Comparison of ENCODE assay signal across 8 cellular contexts in genomic region chr15:40937762-40938529, GRCh38. TPM values are rescaled to one million over a fixed set of nuclear protein-coding genes. Genes with fewer than 3 reads are reported as not detected.
DNase-seq lines count a peak whose midpoint lies in the region; ATAC-seq, FAIRE-seq and TF ChIP-seq lines count a peak whose summit lies in the region.

No MANE protein-coding gene starts in this region.

- H3K4me3 ChIP-seq in BE2C (ENCODE audit: low read depth, low read length) (no peak overlapping the region), HCT116 (replicated peaks in 1 of 2; ENCODE audit: low read depth in 1 of 2, low read length in 2 of 2) (no peak overlapping the region), HepG2 (replicated peaks in 1 of 3; ENCODE audit: insufficient read depth in 1 of 3, low read depth in 2 of 3, low read length in 3 of 3) (no peak overlapping the region), ovary (no peak overlapping the region)

- H3K9me3 Mint-ChIP-seq in activated CD4-positive, alpha-beta memory T cell treated with anti-CD3 and anti-CD28 coated beads for 36 hours, result no peaks in the 10 kb centered on the region

- no peaks in the 10 kb centered on the region for H3K36me3 Mint-ChIP-seq in activated CD4-positive, alpha-beta memory T cell treated with anti-CD3 and anti-CD28 coated beads for 36 hours

- no peak overlapping the region for H3K4me2 ChIP-seq in HCT116 (ENCODE audit: low read length)
- H3K4me2 ChIP-seq in HepG2 (ENCODE audit: low read depth, low read length), result no peak overlapping the region

- FAIRE-seq in HepG2 (lab: Jason Lieb, UNC), result no peak

- H3K4me1 ChIP-seq in BE2C (peaks cover 7% of the 10 kb centered on the region), HCT116 (ENCODE audit: control insufficient read depth in 1 of 2, insufficient read depth in 2 of 2, low read length in 2 of 2) (peaks cover 17 to 18% of the 10 kb centered on the region in 2 experiments; a peak in 3 of 4 replicates), HepG2 (ENCODE audit: insufficient read depth, low read length) (peaks cover 79% of the 10 kb centered on the region), ovary (ENCODE audit: insufficient read depth) (peaks cover 6% of the 10 kb centered on the region)

- in situ Hi-C loops in HepG2 (cut with HindIII; ENCODE audit: extremely low pct_ligation_motif_present, low pct_unique_long_range_greater_than_20kb), result no loop called here

- 59% methylated on average over 9 of the region's 19 CpGs for WGBS in HepG2 (ENCODE audit: low lambda C conversion rate)
- WGBS in ovary, 3 donors, result 71 to 74% (median 73%) methylated on average over 19 of the region's 19 CpGs

- POLR2A ChIA-PET in HCT116 (lab: Charles Lee), result interaction anchor here (1.8 to 5.7 kb wide), 2 partner anchors 8 to 15 kb away, joined by 8 to 39 read pairs; partner anchors contain the start of genes CHAC1 and DLL4
- POLR2A ChIA-PET in activated CD4-positive, alpha-beta memory T cell treated with anti-CD3 and anti-CD28 coated beads for 36 hours (lab: Charles Lee), result no interaction called here
- POLR2A ChIA-PET in HepG2 (lab: Yijun Ruan, JAX), result no interaction called here

- no peaks in the 10 kb centered on the region for H3K27me3 ChIP-seq in BE2C
- no peaks in the 10 kb centered on the region for H3K27me3 ChIP-seq in HCT116 (ENCODE audit: insufficient read depth, low read length)
- H3K27me3 ChIP-seq in HepG2 (ENCODE audit: control insufficient read depth in 1 of 2, insufficient read depth in 2 of 2, low read length in 2 of 2), result peaks cover 0 to 14% of the 10 kb centered on the region in 2 experiments; a peak in 3 of 5 replicates
- no peaks in the 10 kb centered on the region for H3K27me3 ChIP-seq in ovary

- H2AFZ ChIP-seq in HCT116 (ENCODE audit: low read depth, low read length, poor library complexity, severe bottlenecking) (no peak overlapping the region), HepG2 (ENCODE audit: low read length) (no peak overlapping the region)

- no peak overlapping the region for H3K4me3 Mint-ChIP-seq in activated CD4-positive, alpha-beta memory T cell treated with anti-CD3 and anti-CD28 coated beads for 36 hours

- no peaks in the 10 kb centered on the region for H3K9me3 ChIP-seq in BE2C
- H3K9me3 ChIP-seq in HCT116 (ENCODE audit: control insufficient read depth in 1 of 2, insufficient read depth in 1 of 2, low read depth in 1 of 2, low read length in 2 of 2), result no peaks in the 10 kb centered on the region
- H3K9me3 ChIP-seq in HepG2 (ENCODE audit: low read length), result no peaks in the 10 kb centered on the region
- H3K9me3 ChIP-seq in ovary, result no peaks in the 10 kb centered on the region

- ATAC-seq in HCT116, result peak; percentile 67
- no peak for ATAC-seq in HepG2
- ATAC-seq in GM18868 (IDR thresholded peaks at IDR 0.05; ENCODE audit: unreplicated experiment), result no peak
- ATAC-seq in GM21367 (IDR thresholded peaks at IDR 0.05; ENCODE audit: unreplicated experiment), result no peak

- DNase-seq in BE2C (no peak), HCT116 (ENCODE audit: low read depth, low spot score) (peak; percentile 64), HepG2 (ENCODE audit: low spot score) (no peak), ovary (no peak), AG20443 (ENCODE audit: low spot score) (no peak)
- DNase-seq in activated CD4-positive, alpha-beta memory T cell treated with anti-CD3 and anti-CD28 coated beads for 36 hours, result peak; percentile 26

- intact Hi-C loops in HCT116 (cut with micrococcal nuclease) (loop anchor here (10.0 kb wide), 1 partner anchor 247 kb away; no protein-coding TSS in a partner anchor), HepG2 (cut with micrococcal nuclease; ENCODE audit: unreplicated experiment) (no loop called here), ovary (cut with DNase I) (no loop called here)
- intact Hi-C loops in activated CD4-positive, alpha-beta memory T cell treated with anti-CD3 and anti-CD28 coated beads for 36 hours (cut with micrococcal nuclease), result no loop called here

- H4K20me1 ChIP-seq in HCT116 (ENCODE audit: insufficient read depth) (no peaks in the 10 kb centered on the region), HepG2 (ENCODE audit: insufficient read depth, low read length) (no peaks in the 10 kb centered on the region)

- BruUV-seq in HCT116 (replicated peaks; lab: Mats Ljungman, UMichigan), result no TSS peak
- no TSS peak for BruUV-seq in HepG2 (replicated peaks; lab: Mats Ljungman, UMichigan)

- no peaks in the 10 kb centered on the region for H3K9me2 ChIP-seq in HCT116 (ENCODE audit: insufficient read depth)

- no peaks in the 10 kb centered on the region for H3K36me3 ChIP-seq in BE2C
- no peaks in the 10 kb centered on the region for H3K36me3 ChIP-seq in HCT116 (ENCODE audit: control insufficient read depth in 1 of 2, insufficient read depth in 2 of 2, low read length in 2 of 2)
- no peaks in the 10 kb centered on the region for H3K36me3 ChIP-seq in HepG2 (replicated peaks in 1 of 2; ENCODE audit: control insufficient read depth in 1 of 2, insufficient read depth in 2 of 2, low read length in 2 of 2)
- no peaks in the 10 kb centered on the region for H3K36me3 ChIP-seq in ovary

- RAD21 ChIA-PET in HCT116 (lab: Charles Lee; ENCODE audit: low non-redundant PET in 1 of 2, low total read pairs in 2 of 2, uncharacterized antibody in 2 of 2, unreplicated experiment in 2 of 2), result no interaction called here

- H3K79me2 ChIP-seq in HCT116 (ENCODE audit: insufficient read depth, low read length) (no peaks in the 10 kb centered on the region), HepG2 (ENCODE audit: insufficient read depth, low read length) (no peaks in the 10 kb centered on the region)

- CTCF ChIA-PET in HCT116 (lab: Charles Lee) (interaction anchor here (0.6 to 2.3 kb wide), 4 partner anchors 7 to 391 kb away, joined by 3 to 16 read pairs (median 6); partner anchors contain the start of gene CHAC1), HepG2 (lab: Yijun Ruan, JAX; ENCODE audit: low intra/inter-chr PET ratio, low total read pairs) (no interaction called here)
- CTCF ChIA-PET in activated CD4-positive, alpha-beta memory T cell treated with anti-CD3 and anti-CD28 coated beads for 36 hours (lab: Charles Lee), result interaction anchor here (1.0 kb wide), 1 partner anchor 83 kb away, joined by 3 read pairs; no protein-coding TSS in a partner anchor

- H3K27ac ChIP-seq in HCT116 (ENCODE audit: low read depth, low read length) (peak overlapping the region; percentile 23; the same call in 1 of the 2 replicates), HepG2 (ENCODE audit: extremely low read length, insufficient read depth, low read length) (no peak overlapping the region), ovary (no peak overlapping the region)

- no peak for TF ChIP-seq EP300 in HepG2 (IDR thresholded peaks at IDR 0.05; ENCODE audit: low read depth in 2 of 2, low read length in 2 of 2)
- no peak for TF ChIP-seq EP300 in HepG2 (CRISPR knock-in tag; IDR thresholded peaks at IDR 0.05; ENCODE audit: borderline replicate concordance)
- TF ChIP-seq EP300 in ovary (IDR thresholded peaks at IDR 0.05), result no peak

- TF ChIP-seq RAD21 in HCT116 (IDR thresholded peaks at IDR 0.05; ENCODE audit: low read depth) (peak; percentile 81), HepG2 (CRISPR knock-in tag; IDR thresholded peaks at IDR 0.05) (no peak)

- H3K4me1 Mint-ChIP-seq in activated CD4-positive, alpha-beta memory T cell treated with anti-CD3 and anti-CD28 coated beads for 36 hours (ENCODE audit: low read depth), result peaks cover 17% of the 10 kb centered on the region

- H3K27ac Mint-ChIP-seq in activated CD4-positive, alpha-beta memory T cell treated with anti-CD3 and anti-CD28 coated beads for 36 hours, result no peak overlapping the region

- TF ChIP-seq CTCF in BE2C (IDR thresholded peaks at IDR 0.05; ENCODE audit: low read depth, low read length) (peak; percentile 42), HCT116 (IDR thresholded peaks at IDR 0.05 in 2 of 3, conservative IDR thresholded peaks at IDR 0.05 in 1 of 3; ENCODE audit: borderline replicate concordance in 1 of 3, insufficient read depth in 1 of 3, low read depth in 2 of 3, low read length in 2 of 3) (peak; percentile 66 to 94 (median 69)), HepG2 (CRISPR knock-in tag; IDR thresholded peaks at IDR 0.05) (no peak), ovary (IDR thresholded peaks at IDR 0.05) (no peak)

- TF ChIP-seq POLR2A in HCT116 (IDR thresholded peaks at IDR 0.05; ENCODE audit: borderline replicate concordance, extremely low read depth, insufficient read depth, insufficient read length) (no peak), HepG2 (IDR thresholded peaks at IDR 0.05; ENCODE audit: insufficient read depth in 1 of 2, low read depth in 2 of 2, low read length in 2 of 2) (no peak), ovary (IDR thresholded peaks at IDR 0.05) (no peak)

- H3K9ac ChIP-seq in HCT116 (ENCODE audit: low read length), result no peak overlapping the region
- H3K9ac ChIP-seq in HepG2 (ENCODE audit: insufficient read depth, low read depth, low read length), result no peak overlapping the region

- H3K27me3 Mint-ChIP-seq in activated CD4-positive, alpha-beta memory T cell treated with anti-CD3 and anti-CD28 coated beads for 36 hours, result peaks cover 4% of the 10 kb centered on the region

RNA-seq across cellular contexts. Expression of gene DLL4, which starts 8.8 kb away (rescaled TPM):
- polyA plus RNA-seq in BE2C (2012; ENCODE audit: insufficient read depth, insufficient read length, low read depth), result 0.25 TPM
- total RNA-seq in HCT116 (2021; ENCODE audit: unreplicated experiment) (1.5 TPM), HepG2 (2016; rRNA removed; fragmentation: Illumina TruSeq; extraction: Trizol) (0.13 and 0.20 TPM in 2 replicates), ovary (10 to 100 TPM in 1 of 7 donors, 1 to 10 TPM in 6; 2.6 to 10.7 (median 7.9) TPM)
- 1.0 and 1.2 TPM in 2 replicates for polyA plus RNA-seq in HCT116 (2012)
- total RNA-seq in activated CD4-positive, alpha-beta memory T cell treated with anti-CD3 and anti-CD28 coated beads for 36 hours, result not detected
- total RNA-seq in HepG2 (2016; cell fraction: cytosol; rRNA removed; fragmentation: Illumina TruSeq; extraction: Trizol; ENCODE audit: low read depth), result 0.09 and 0.10 TPM in 2 replicates
- total RNA-seq in HepG2 (2016; cell fraction: insoluble cytoplasmic fraction; rRNA removed; fragmentation: Illumina TruSeq; extraction: Trizol), result 0.07 and 0.19 TPM in 2 replicates
- total RNA-seq in HepG2 (2016; cell fraction: membrane; rRNA removed; fragmentation: Illumina TruSeq; extraction: Trizol), result 0.03 and 0.15 TPM in 2 replicates
- total RNA-seq in HepG2 (2016; cell fraction: nucleus; rRNA removed; fragmentation: Illumina TruSeq; extraction: Trizol), result 0.19 TPM in 1 of 2 replicates, not detected in the other
- polyA plus RNA-seq in HepG2 (2011; rRNA removed) (0.25 and 0.27 TPM in 2 replicates), ovary (10 to 100 TPM in 1 of 2 donors, 1 to 10 TPM in 1; 4.1 to 15.7 TPM)
- polyA plus RNA-seq in HepG2 (2011; cell fraction: cytosol; rRNA removed), result 0.13 and 0.24 TPM in 2 replicates
- polyA plus RNA-seq in HepG2 (2011; cell fraction: nucleus; rRNA removed), result 0.50 and 0.61 TPM in 2 replicates
- polyA plus RNA-seq in HepG2 (2012), result 0.13 and 0.43 TPM in 2 replicates
- polyA plus RNA-seq in HepG2 (2016; cell fraction: cytosol; fragmentation: Illumina TruSeq; extraction: Trizol; ENCODE audit: low read depth), result 0.07 TPM in 1 of 2 replicates, not detected in the other
- polyA plus RNA-seq in HepG2 (2016; cell fraction: insoluble cytoplasmic fraction; fragmentation: Illumina TruSeq; extraction: Trizol; ENCODE audit: low read depth), result 0.13 and 0.19 TPM in 2 replicates
- polyA plus RNA-seq in HepG2 (2016; cell fraction: membrane; fragmentation: Illumina TruSeq; extraction: Trizol; ENCODE audit: low read depth), result 0.06 and 0.08 TPM in 2 replicates
- 0.34 and 0.39 TPM in 2 replicates for polyA plus RNA-seq in HepG2 (2016; cell fraction: nucleus; fragmentation: Illumina TruSeq; extraction: Trizol; ENCODE audit: insufficient read depth, low read depth)
- polyA minus RNA-seq in HepG2 (2011; rRNA and poly(A)+ RNA removed; ENCODE audit: low replicate concordance), result 0.98 and 7.6 TPM in 2 replicates
- polyA minus RNA-seq in HepG2 (2011; cell fraction: cytosol; rRNA and poly(A)+ RNA removed), result 0.35 and 0.59 TPM in 2 replicates
- polyA minus RNA-seq in HepG2 (2011; cell fraction: nucleus; rRNA and poly(A)+ RNA removed), result 0.12 and 0.26 TPM in 2 replicates

RNA-seq across cellular contexts. Expression of gene CHAC1, which starts 15.3 kb away (rescaled TPM):
- polyA plus RNA-seq in BE2C (2012; ENCODE audit: insufficient read depth, insufficient read length, low read depth), result 96.0 TPM
- total RNA-seq in HCT116 (2021; ENCODE audit: unreplicated experiment) (58.9 TPM), HepG2 (2016; rRNA removed; fragmentation: Illumina TruSeq; extraction: Trizol) (not detected in 2 replicates), ovary (100 to 1,000 TPM in 1 of 7 donors, 10 to 100 TPM in 2, 1 to 10 TPM in 2, under 1 TPM in 2; 0.50 to 146 (median 2.6) TPM)
- 70.2 and 93.5 TPM in 2 replicates for polyA plus RNA-seq in HCT116 (2012)
- 10 to 100 TPM; 21.6 to 22.3 TPM for total RNA-seq in activated CD4-positive, alpha-beta memory T cell treated with anti-CD3 and anti-CD28 coated beads for 36 hours
- total RNA-seq in HepG2 (2016; cell fraction: cytosol; rRNA removed; fragmentation: Illumina TruSeq; extraction: Trizol; ENCODE audit: low read depth), result not detected in 2 replicates
- total RNA-seq in HepG2 (2016; cell fraction: insoluble cytoplasmic fraction; rRNA removed; fragmentation: Illumina TruSeq; extraction: Trizol), result not detected in 2 replicates
- 0.15 TPM in 1 of 2 replicates, not detected in the other for total RNA-seq in HepG2 (2016; cell fraction: membrane; rRNA removed; fragmentation: Illumina TruSeq; extraction: Trizol)
- not detected in 2 replicates for total RNA-seq in HepG2 (2016; cell fraction: nucleus; rRNA removed; fragmentation: Illumina TruSeq; extraction: Trizol)
- polyA plus RNA-seq in HepG2 (2011; rRNA removed) (0.44 and 0.46 TPM in 2 replicates), ovary (1 to 10 TPM in 1 of 2 donors, under 1 TPM in 1; 0.18 to 1.0 TPM)
- polyA plus RNA-seq in HepG2 (2011; cell fraction: cytosol; rRNA removed), result 0.41 and 0.63 TPM in 2 replicates
- polyA plus RNA-seq in HepG2 (2011; cell fraction: nucleus; rRNA removed), result 0.21 and 0.48 TPM in 2 replicates
- polyA plus RNA-seq in HepG2 (2012), result 0.39 TPM in 1 of 2 replicates, not detected in the other
- polyA plus RNA-seq in HepG2 (2016; cell fraction: cytosol; fragmentation: Illumina TruSeq; extraction: Trizol; ENCODE audit: low read depth), result not detected in 2 replicates
- not detected in 2 replicates for polyA plus RNA-seq in HepG2 (2016; cell fraction: insoluble cytoplasmic fraction; fragmentation: Illumina TruSeq; extraction: Trizol; ENCODE audit: low read depth)
- not detected in 2 replicates for polyA plus RNA-seq in HepG2 (2016; cell fraction: membrane; fragmentation: Illumina TruSeq; extraction: Trizol; ENCODE audit: low read depth)
- not detected in 2 replicates for polyA plus RNA-seq in HepG2 (2016; cell fraction: nucleus; fragmentation: Illumina TruSeq; extraction: Trizol; ENCODE audit: insufficient read depth, low read depth)
- polyA minus RNA-seq in HepG2 (2011; rRNA and poly(A)+ RNA removed; ENCODE audit: low replicate concordance), result 0.58 and 21.7 TPM in 2 replicates
- polyA minus RNA-seq in HepG2 (2011; cell fraction: cytosol; rRNA and poly(A)+ RNA removed), result 1.1 and 2.0 TPM in 2 replicates
- polyA minus RNA-seq in HepG2 (2011; cell fraction: nucleus; rRNA and poly(A)+ RNA removed), result 0.39 and 0.62 TPM in 2 replicates

RNA-seq across cellular contexts. Expression of gene VPS18, which starts 43.7 kb away (rescaled TPM):
- polyA plus RNA-seq in BE2C (2012; ENCODE audit: insufficient read depth, insufficient read length, low read depth), result 32.7 TPM
- 16.9 TPM for total RNA-seq in HCT116 (2021; ENCODE audit: unreplicated experiment)
- polyA plus RNA-seq in HCT116 (2012), result 9.3 and 10.0 TPM in 2 replicates
- total RNA-seq in activated CD4-positive, alpha-beta memory T cell treated with anti-CD3 and anti-CD28 coated beads for 36 hours, result 1 to 10 TPM; 7.8 to 8.8 TPM
- 15.8 and 17.0 TPM in 2 replicates for total RNA-seq in HepG2 (2016; rRNA removed; fragmentation: Illumina TruSeq; extraction: Trizol)
- total RNA-seq in HepG2 (2016; cell fraction: cytosol; rRNA removed; fragmentation: Illumina TruSeq; extraction: Trizol; ENCODE audit: low read depth), result 1.2 and 1.9 TPM in 2 replicates
- total RNA-seq in HepG2 (2016; cell fraction: insoluble cytoplasmic fraction; rRNA removed; fragmentation: Illumina TruSeq; extraction: Trizol), result 14.9 and 16.0 TPM in 2 replicates
- 3.9 and 4.3 TPM in 2 replicates for total RNA-seq in HepG2 (2016; cell fraction: membrane; rRNA removed; fragmentation: Illumina TruSeq; extraction: Trizol)
- 9.9 and 11.2 TPM in 2 replicates for total RNA-seq in HepG2 (2016; cell fraction: nucleus; rRNA removed; fragmentation: Illumina TruSeq; extraction: Trizol)
- 5.8 and 7.4 TPM in 2 replicates for polyA plus RNA-seq in HepG2 (2011; rRNA removed)
- polyA plus RNA-seq in HepG2 (2011; cell fraction: cytosol; rRNA removed), result 6.0 and 7.5 TPM in 2 replicates
- polyA plus RNA-seq in HepG2 (2011; cell fraction: nucleus; rRNA removed), result 9.2 and 9.4 TPM in 2 replicates
- 5.0 and 5.3 TPM in 2 replicates for polyA plus RNA-seq in HepG2 (2012)
- polyA plus RNA-seq in HepG2 (2016; cell fraction: cytosol; fragmentation: Illumina TruSeq; extraction: Trizol; ENCODE audit: low read depth), result 0.57 and 0.62 TPM in 2 replicates
- 9.1 and 10.3 TPM in 2 replicates for polyA plus RNA-seq in HepG2 (2016; cell fraction: insoluble cytoplasmic fraction; fragmentation: Illumina TruSeq; extraction: Trizol; ENCODE audit: low read depth)
- 1.1 and 1.8 TPM in 2 replicates for polyA plus RNA-seq in HepG2 (2016; cell fraction: membrane; fragmentation: Illumina TruSeq; extraction: Trizol; ENCODE audit: low read depth)
- polyA plus RNA-seq in HepG2 (2016; cell fraction: nucleus; fragmentation: Illumina TruSeq; extraction: Trizol; ENCODE audit: insufficient read depth, low read depth), result 13.2 and 13.9 TPM in 2 replicates
- 42.6 and 112 TPM in 2 replicates for polyA minus RNA-seq in HepG2 (2011; rRNA and poly(A)+ RNA removed; ENCODE audit: low replicate concordance)
- 11.8 and 12.4 TPM in 2 replicates for polyA minus RNA-seq in HepG2 (2011; cell fraction: cytosol; rRNA and poly(A)+ RNA removed)
- 9.3 and 9.8 TPM in 2 replicates for polyA minus RNA-seq in HepG2 (2011; cell fraction: nucleus; rRNA and poly(A)+ RNA removed)
- total RNA-seq in ovary, result 10 to 100 TPM; 12.3 to 26.3 (median 21.8) TPM
- 1 to 10 TPM; 8.0 to 8.2 TPM for polyA plus RNA-seq in ovary

Comparison
In these comparisons a context has a peak if more than half of its experiments do, and no peak if none do; other contexts are left out.
1. DNase-seq: peak in HCT116 (single experiment) and activated CD4-positive, alpha-beta memory T cell treated with anti-CD3 and anti-CD28 coated beads for 36 hours (single experiment); none in BE2C (single experiment), HepG2 (single experiment), ovary (0 of 5) and AG20443 (single experiment).
2. CTCF ChIP-seq: peak in BE2C (single experiment) and HCT116 (3 of 3); none in HepG2 (single experiment) and ovary (0 of 3).